ENCODE assay signal across 22 cellular contexts in the genomic region with DNA sequence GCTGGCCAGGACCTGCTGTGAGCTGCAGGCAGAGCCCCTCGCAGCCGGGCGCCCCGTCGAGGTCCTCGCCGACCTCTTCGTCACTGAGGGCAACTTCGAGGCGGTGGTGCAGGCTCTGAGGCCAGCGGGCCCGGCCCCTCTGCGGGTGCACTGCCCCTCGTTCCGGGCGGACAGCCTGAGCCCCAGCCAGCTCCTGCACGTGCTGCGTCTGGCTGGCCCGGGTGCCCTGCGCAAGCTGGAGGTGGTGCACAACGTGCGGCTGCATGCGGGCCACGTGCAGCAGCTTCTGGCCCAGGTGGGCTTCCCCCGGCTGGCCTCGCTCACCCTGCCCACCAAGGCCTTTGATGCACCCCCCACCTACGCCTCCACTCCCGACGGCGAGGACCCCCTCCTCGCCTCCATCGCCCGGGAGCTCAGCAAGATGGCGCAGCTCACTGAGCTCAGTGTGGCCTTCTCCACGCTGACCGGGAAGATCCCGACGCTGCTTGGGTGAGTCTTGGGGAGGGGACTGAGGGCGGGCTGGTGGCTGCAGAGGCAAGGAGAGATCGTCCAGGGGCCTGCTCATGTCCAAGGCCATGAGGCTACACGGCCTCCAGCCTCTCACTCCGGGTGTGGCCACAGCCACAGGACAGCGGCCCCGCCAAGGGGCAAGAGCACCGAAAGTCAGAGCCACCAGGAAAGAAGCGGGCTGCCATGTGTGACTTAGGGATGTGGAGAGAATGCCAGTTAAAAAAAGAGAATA. TPM values are rescaled to one million over a fixed set of nuclear protein-coding genes. Genes with fewer than 3 reads are reported as not detected.
A peak's percentile ranks its signal among the peaks of the same experiment; 100 is the strongest.
DNase-seq lines count a peak whose midpoint lies in the region; ATAC-seq and TF ChIP-seq lines count a peak whose summit lies in the region.
"Had no signal": no experiment of that assay in that cellular context is flagged by ENCODE, and none has a peak within 500 bp of the region (broad histone marks: within the 10 kb centered on the region; RNA-seq: fewer than 3 reads in every experiment).

No MANE protein-coding gene starts in this region.

- ATAC-seq in heart left ventricle (no peak), Right ventricle myocardium superior (ENCODE audit: poor library complexity) (no peak), heart right ventricle (no peak), GM21360 (IDR thresholded peaks at IDR 0.05; ENCODE audit: unreplicated experiment) (no peak)
- ATAC-seq: activated T-helper 17 cell treated with anti-CD3 and anti-CD28 coated beads, Interleukin-2, amount 50 U/mL, for 72 hours; HCT116; SK-N-SH treated with all-trans-retinoic acid at 6 μM for 48 hours had no signal

- CTCF ChIA-PET in RWPE1 (lab: Yijun Ruan, JAX) = interaction anchor here (0.7 kb wide), 1 partner anchor 27 kb away, joined by 5 read pairs; no protein-coding TSS in a partner anchor

- POLR2A ChIA-PET in RWPE1 (lab: Yijun Ruan, JAX; ENCODE audit: low non-redundant PET) = interaction anchor here (0.5 kb wide), 1 partner anchor 90 kb away, joined by 3 read pairs; no protein-coding TSS in a partner anchor

- H3K9me3 ChIP-seq in heart left ventricle (no peaks in the 10 kb centered on the region), heart right ventricle (no peaks in the 10 kb centered on the region)
- H3K9me3 ChIP-seq: adrenal gland, MG63, stomach had no signal

- peak in 1 of 5 donors; percentile 18 for DNase-seq in heart left ventricle
- DNase-seq in Right ventricle myocardium superior = no peak
- no peak for DNase-seq in heart right ventricle
- peak; percentile 71 for DNase-seq in posterior vena cava (ENCODE audit: low spot score)
- no peak for DNase-seq in RWPE1 (ENCODE audit: low spot score)
- DNase-seq in NCI-H1092 treated with DMSO at 0.1 percent for 48 hours (lab: John Stamatoyannopoulos, UW) = no peak
- no peak for DNase-seq in DMS153 treated with DMSO at 0.1 percent for 48 hours (lab: John Stamatoyannopoulos, UW; ENCODE audit: unreplicated experiment)
- DNase-seq: activated CD8-positive, alpha-beta memory T cell treated with anti-CD3 and anti-CD28 coated beads, Interleukin-2, amount 50 U/mL, for 4 hours; adrenal gland; dermis blood vessel endothelial cell; DMS 273 treated with DMSO at 0.1 percent for 48 hours; IMR-90; MG63; NCI-H510A treated with DMSO at 0.1 percent for 48 hours; stimulated activated CD4-positive, alpha-beta T cell treated with anti-CD3 and anti-CD28 coated beads, Interleukin-4, amount 100 ng/mL, for 24 hours had no signal

- intact Hi-C loops in heart left ventricle (cut with DNase I) (loop anchor here in 2 of 10 donors (1.0 to 2.0 kb wide), 2 partner anchors 26 to 27 kb away; a partner anchor contains a TSS), Right ventricle myocardium superior (cut with DNase I) (no loop called here), heart right ventricle (cut with DNase I) (no loop called here), posterior vena cava (cut with DNase I) (loop anchor here in 1 of 2 donors (5.0 kb wide), 1 partner anchor 800 kb away; no protein-coding TSS in a partner anchor)

- H3K27me3 ChIP-seq in heart left ventricle = peaks cover 0 to 12% (median 0%) of the 10 kb centered on the region in 9 donors
- peaks cover 0 to 27% (median 7%) of the 10 kb centered on the region in 7 donors for H3K27me3 ChIP-seq in heart right ventricle
- H3K27me3 ChIP-seq: adrenal gland, MG63 had no signal

- peaks cover 0 to 63% (median 27%) of the 10 kb centered on the region in 12 donors for H3K4me1 ChIP-seq in heart left ventricle
- peaks cover 6 to 71% (median 27%) of the 10 kb centered on the region in 9 donors for H3K4me1 ChIP-seq in heart right ventricle

- peaks cover 0 to 15% (median 0%) of the 10 kb centered on the region in 9 donors for H3K36me3 ChIP-seq in heart left ventricle
- peaks cover 0 to 4% (median 0%) of the 10 kb centered on the region in 9 donors for H3K36me3 ChIP-seq in heart right ventricle
- H3K36me3 ChIP-seq: adrenal gland, MG63, stomach had no signal

- no peak for TF ChIP-seq POLR2A in heart left ventricle (IDR thresholded peaks at IDR 0.05)

- no peak for TF ChIP-seq CTCF in heart left ventricle (IDR thresholded peaks at IDR 0.05)
- TF ChIP-seq CTCF in heart right ventricle (IDR thresholded peaks at IDR 0.05) = no peak
- no peak for TF ChIP-seq CTCF in RWPE1 (conservative IDR thresholded peaks at IDR 0.05; ENCODE audit: low read depth)

- peak overlapping the region; percentile 76 to 97 (median 92) for H3K27ac ChIP-seq in heart left ventricle
- peak overlapping the region in 9 of 10 donors; percentile 84 to 97 (median 92) for H3K27ac ChIP-seq in heart right ventricle
- H3K27ac ChIP-seq in RWPE1 = no peak overlapping the region
- H3K27ac ChIP-seq: adrenal gland had no signal

- H3K4me3 ChIP-seq in heart left ventricle = peak overlapping the region in 11 of 12 donors; percentile 3 to 55 (median 44)
- H3K4me3 ChIP-seq in heart right ventricle = peak overlapping the region; percentile 22 to 49 (median 42)
- H3K4me3 ChIP-seq: adrenal gland, MG63 had no signal

- 58 to 74% (median 70%) methylated on average over 22 to 46 of the region's 46 CpGs for WGBS in heart left ventricle, 4 donors
- WGBS in heart right ventricle, 2 donors = 56 to 73% methylated on average over 46 of the region's 46 CpGs

RNA-seq across cellular contexts. Expression of a gene that starts 0.8 kb away (rescaled TPM):
- total RNA-seq in heart left ventricle = 100 to 1,000 TPM in 2 of 9 donors, 10 to 100 TPM in 6, 1 to 10 TPM in 1; 7.6 to 133 (median 40.3) TPM
- polyA plus RNA-seq in heart left ventricle = 10 to 100 TPM in 1 of 2 donors, 1 to 10 TPM in 1; 6.1 to 50.3 TPM
- 103 TPM for total RNA-seq in Right ventricle myocardium superior
- 10 to 100 TPM; 27.4 to 96.6 (median 58.3) TPM for total RNA-seq in heart right ventricle
- polyA plus RNA-seq in heart right ventricle = 10 to 100 TPM in 1 of 2 donors, 1 to 10 TPM in 1; 2.6 to 16.0 TPM
- total RNA-seq in posterior vena cava = not detected
- total RNA-seq: activated T-helper 17 cell treated with anti-CD3 and anti-CD28 coated beads, Interleukin-2, amount 50 U/mL, for 72 hours; adrenal gland; dermis blood vessel endothelial cell; IMR-90; left lobe of liver; RPMI7951 had no signal
- polyA plus RNA-seq: adrenal gland, IMR-90 had no signal

RNA-seq across cellular contexts. Expression of a gene that starts 25.8 kb away (rescaled TPM):
- total RNA-seq in heart left ventricle (10 to 100 TPM in 1 of 9 donors, 1 to 10 TPM in 8; 5.7 to 10.3 (median 7.5) TPM), Right ventricle myocardium superior (8.1 TPM), heart right ventricle (10 to 100 TPM in 1 of 10 donors, 1 to 10 TPM in 9; 5.0 to 10.4 (median 7.7) TPM), posterior vena cava (1 to 10 TPM; 5.8 to 6.9 TPM)
- polyA plus RNA-seq in heart left ventricle (1 to 10 TPM; 4.8 to 8.5 TPM), heart right ventricle (1 to 10 TPM; 3.8 to 4.3 TPM)

RNA-seq across cellular contexts. Expression of a gene that starts 26.0 kb away (rescaled TPM):
- 100 to 1,000 TPM; 422 to 854 (median 727) TPM for total RNA-seq in heart left ventricle
- 100 to 1,000 TPM; 276 to 861 TPM for polyA plus RNA-seq in heart left ventricle
- 837 TPM for total RNA-seq in Right ventricle myocardium superior
- 100 to 1,000 TPM; 557 to 897 (median 823) TPM for total RNA-seq in heart right ventricle
- polyA plus RNA-seq in heart right ventricle = 100 to 1,000 TPM; 317 to 636 TPM
- total RNA-seq in posterior vena cava = 10 to 100 TPM; 75.2 to 80.7 TPM

Comparison
In these comparisons a context has a peak if more than half of its experiments do, and no peak if none do; other contexts are left out.
1. RNA of a gene that starts 0.8 kb away (total RNA-seq): 103 TPM in Right ventricle myocardium superior (single experiment), 27.4 to 96.6 TPM in heart right ventricle and 7.6 to 133 TPM in heart left ventricle; not detected in posterior vena cava; every median in the first group is over 4 times any median in the second.
2. RNA of a gene that starts 26.0 kb away (total RNA-seq): 837 TPM in Right ventricle myocardium superior (single experiment), 557 to 897 TPM in heart right ventricle and 422 to 854 TPM in heart left ventricle; 75.2 to 80.7 TPM in posterior vena cava; every median in the first group is over 4 times any median in the second.